In genomic region chr19:10168386-10168948, GRCh38 we compare ENCODE assay signal across 17 cellular contexts.
"Had no signal": no experiment of that assay in that cellular context is flagged by ENCODE, and none has a peak within 500 bp of the region (broad histone marks: within the 10 kb centered on the region; RNA-seq: fewer than 3 reads in every experiment).

No MANE protein-coding gene starts in this region.

- H3K4me3 Mint-ChIP-seq: memory B cell, nephron progenitor cell had no signal

- H3K4me1 ChIP-seq: colonic mucosa, foreskin keratinocyte, heart left ventricle, left lung, psoas muscle had no signal

- H3K9me3 ChIP-seq: colonic mucosa, heart left ventricle, left lung, psoas muscle, spleen had no signal

- H3K27me3 Mint-ChIP-seq: memory B cell had no signal

- H3K4me1 Mint-ChIP-seq: memory B cell, nephron progenitor cell had no signal

- DNase-seq: activated CD4-positive, alpha-beta T cell treated with anti-CD3 and anti-CD28 coated beads, Interleukin-2, amount 50 U/mL, for 1 hour; activated CD8-positive, alpha-beta memory T cell treated with anti-CD3 and anti-CD28 coated beads, Interleukin-2, amount 50 U/mL, for 4 hours; colonic mucosa; effector CD4-positive, alpha-beta T cell; foreskin keratinocyte; heart left ventricle; nephron progenitor cell; psoas muscle; spleen; stimulated activated CD4-positive, alpha-beta T cell treated with anti-CD3 and anti-CD28 coated beads, Interleukin-1b, Interleukin-23, amount 100 ng/mL, for 48 hours; stimulated activated naive CD4-positive, alpha-beta T cell treated with Interleukin-2 at 50 U/mL for 16 hours; trophoblast cell; WERI-Rb-1 had no signal

- H3K27ac ChIP-seq: cardiac muscle cell, colonic mucosa, foreskin keratinocyte, heart left ventricle, left lung, psoas muscle, spleen, WERI-Rb-1 had no signal

- H3K27ac Mint-ChIP-seq: memory B cell had no signal

- H3K4me3 ChIP-seq: cardiac muscle cell, colonic mucosa, heart left ventricle, left lung, psoas muscle, spleen had no signal

- ATAC-seq: foreskin keratinocyte, heart left ventricle, left lung, psoas muscle, sciatic nerve had no signal

- H3K27me3 ChIP-seq: cardiac muscle cell, colonic mucosa, foreskin keratinocyte, heart left ventricle, left lung, spleen had no signal

- H3K9me3 Mint-ChIP-seq: memory B cell, nephron progenitor cell had no signal
